In the genomic region with DNA sequence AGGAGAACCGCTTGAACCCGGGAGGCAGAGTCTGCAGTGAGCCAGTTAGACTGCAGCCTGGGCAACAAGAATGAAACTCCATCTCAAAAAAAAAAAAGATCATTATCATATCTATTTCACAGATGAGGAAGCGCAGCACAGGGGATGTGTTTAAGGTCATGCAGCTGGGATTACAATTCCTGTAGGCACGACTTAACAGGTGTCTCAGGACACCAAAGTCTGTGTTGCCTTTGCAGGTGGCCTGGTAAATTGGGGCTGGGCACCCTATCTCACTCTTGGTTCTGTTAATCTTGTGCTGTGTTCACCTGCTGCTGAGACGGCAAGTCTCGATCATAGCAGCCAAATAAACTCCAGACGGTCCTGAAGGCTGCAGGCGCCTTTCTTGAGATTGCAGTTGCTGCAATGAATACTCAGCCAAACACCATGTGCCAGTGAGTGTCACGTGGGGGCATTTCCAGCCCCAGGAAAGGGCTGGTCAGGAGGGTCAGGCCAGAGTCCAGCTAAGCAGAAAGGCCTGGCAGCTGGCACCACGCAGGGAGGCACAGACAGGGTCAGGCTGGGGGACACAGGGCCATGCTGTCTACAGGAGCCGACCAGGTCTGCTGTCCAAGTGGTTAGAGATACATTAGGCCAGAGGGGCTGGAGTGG, we compare ENCODE assay signal across 1 cellular context.
TF ChIP-seq lines count a peak whose summit lies in the region.

No MANE protein-coding gene starts in this region.

TF ChIP-seq in K562, 482 proteins besides CTCF, POLR2A, EP300 and RAD21 (continued from another document):
- TF ChIP-seq JUND (IDR thresholded peaks at IDR 0.05; ENCODE audit: borderline replicate concordance, low read depth, low read length) (no peak), JUND (tag; IDR thresholded peaks at IDR 0.05; ENCODE audit: borderline replicate concordance, low read depth, low read length) (no peak; the same call in 2 of the 3 replicates), CTBP1 (IDR thresholded peaks at IDR 0.05; ENCODE audit: borderline replicate concordance) (peak; percentile 72; the same call in 1 of the 2 replicates), MED1 (CRISPR knock-in tag; IDR thresholded peaks at IDR 0.05; ENCODE audit: borderline replicate concordance) (no peak), TOE1 (IDR thresholded peaks at IDR 0.05; ENCODE audit: borderline replicate concordance) (no peak), TOE1 (CRISPR knock-in tag; IDR thresholded peaks at IDR 0.05; ENCODE audit: borderline replicate concordance, low read depth) (no peak), CBFA2T2 (conservative IDR thresholded peaks at IDR 0.05) (0 out of 2 replicates have a peak, but pooled peaks have one; percentile 2), DPF2 (IDR thresholded peaks at IDR 0.05) (no peak), TEAD1 (CRISPR knock-in tag; IDR thresholded peaks at IDR 0.05) (no peak), RBM14 (IDR thresholded peaks at IDR 0.05; ENCODE audit: borderline replicate concordance, insufficient read depth, low read depth, low read length) (no peak), ZNF583 (CRISPR knock-in tag; IDR thresholded peaks at IDR 0.05) (no peak), ZNF217 (CRISPR knock-in tag; IDR thresholded peaks at IDR 0.05) (0 out of 2 replicates have a peak, but pooled peaks have one; percentile 68), RBFOX2 (IDR thresholded peaks at IDR 0.05; ENCODE audit: low read depth, low read length) (peak; percentile 19; the same call in 1 of the 2 replicates), HDAC6 (IDR thresholded peaks at IDR 0.05; ENCODE audit: low read depth, low read length) (no peak), SMAD4 (CRISPR knock-in tag; conservative IDR thresholded peaks at IDR 0.05) (peak; percentile 52; the same call in 1 of the 2 replicates), ZKSCAN3 (CRISPR knock-in tag; IDR thresholded peaks at IDR 0.05) (no peak), WHSC1 (IDR thresholded peaks at IDR 0.05; ENCODE audit: low read length) (peak; percentile 34), CBFA2T3 (IDR thresholded peaks at IDR 0.05) (0 out of 2 replicates have a peak, but pooled peaks have one; percentile 17), ELF1 (tag; IDR thresholded peaks at IDR 0.05) (no peak), CBX5 (IDR thresholded peaks at IDR 0.05; ENCODE audit: borderline replicate concordance, low read depth) (no peak), PHF20 (IDR thresholded peaks at IDR 0.05; ENCODE audit: partially characterized antibody) (no peak), NFIC (IDR thresholded peaks at IDR 0.05) (no peak), ZNF143 (CRISPR knock-in tag; IDR thresholded peaks at IDR 0.05) (no peak), FOSL1 (tag; conservative IDR thresholded peaks at IDR 0.05) (no peak), NCOA1 (IDR thresholded peaks at IDR 0.05; ENCODE audit: low read depth) (no peak), PHB (CRISPR knock-in tag; IDR thresholded peaks at IDR 0.05) (no peak), RAD51 (IDR thresholded peaks at IDR 0.05; ENCODE audit: borderline replicate concordance, low read depth) (0 out of 2 replicates have a peak, but pooled peaks have one; percentile 11), HSF4 (CRISPR knock-in tag; IDR thresholded peaks at IDR 0.05; ENCODE audit: borderline replicate concordance) (no peak), CCAR2 (IDR thresholded peaks at IDR 0.05; ENCODE audit: low read depth, low read length) (no peak), GATA2 (CRISPR knock-in tag; IDR thresholded peaks at IDR 0.05) (no peak), SMARCE1 (IDR thresholded peaks at IDR 0.05) (peak; percentile 25; the same call in 1 of the 2 replicates), MECOM (CRISPR knock-in tag; IDR thresholded peaks at IDR 0.05) (no peak), SRSF9 (IDR thresholded peaks at IDR 0.05; ENCODE audit: borderline replicate concordance, low read depth, low read length) (no peak), CXXC5 (CRISPR knock-in tag; IDR thresholded peaks at IDR 0.05) (peak; percentile 30; the same call in 1 of the 2 replicates)
- TF ChIP-seq, protein P1, sequence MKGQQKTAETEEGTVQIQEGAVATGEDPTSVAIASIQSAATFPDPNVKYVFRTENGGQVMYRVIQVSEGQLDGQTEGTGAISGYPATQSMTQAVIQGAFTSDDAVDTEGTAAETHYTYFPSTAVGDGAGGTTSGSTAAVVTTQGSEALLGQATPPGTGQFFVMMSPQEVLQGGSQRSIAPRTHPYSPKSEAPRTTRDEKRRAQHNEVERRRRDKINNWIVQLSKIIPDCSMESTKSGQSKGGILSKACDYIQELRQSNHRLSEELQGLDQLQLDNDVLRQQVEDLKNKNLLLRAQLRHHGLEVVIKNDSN (CRISPR knock-in tag; IDR thresholded peaks at IDR 0.05) = peak; percentile 68
- TF ChIP-seq, protein P2, sequence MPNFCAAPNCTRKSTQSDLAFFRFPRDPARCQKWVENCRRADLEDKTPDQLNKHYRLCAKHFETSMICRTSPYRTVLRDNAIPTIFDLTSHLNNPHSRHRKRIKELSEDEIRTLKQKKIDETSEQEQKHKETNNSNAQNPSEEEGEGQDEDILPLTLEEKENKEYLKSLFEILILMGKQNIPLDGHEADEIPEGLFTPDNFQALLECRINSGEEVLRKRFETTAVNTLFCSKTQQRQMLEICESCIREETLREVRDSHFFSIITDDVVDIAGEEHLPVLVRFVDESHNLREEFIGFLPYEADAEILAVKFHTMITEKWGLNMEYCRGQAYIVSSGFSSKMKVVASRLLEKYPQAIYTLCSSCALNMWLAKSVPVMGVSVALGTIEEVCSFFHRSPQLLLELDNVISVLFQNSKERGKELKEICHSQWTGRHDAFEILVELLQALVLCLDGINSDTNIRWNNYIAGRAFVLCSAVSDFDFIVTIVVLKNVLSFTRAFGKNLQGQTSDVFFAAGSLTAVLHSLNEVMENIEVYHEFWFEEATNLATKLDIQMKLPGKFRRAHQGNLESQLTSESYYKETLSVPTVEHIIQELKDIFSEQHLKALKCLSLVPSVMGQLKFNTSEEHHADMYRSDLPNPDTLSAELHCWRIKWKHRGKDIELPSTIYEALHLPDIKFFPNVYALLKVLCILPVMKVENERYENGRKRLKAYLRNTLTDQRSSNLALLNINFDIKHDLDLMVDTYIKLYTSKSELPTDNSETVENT (CRISPR knock-in tag; IDR thresholded peaks at IDR 0.05) = 0 out of 2 replicates have a peak, but pooled peaks have one; percentile 5
- TF ChIP-seq, protein P3, sequence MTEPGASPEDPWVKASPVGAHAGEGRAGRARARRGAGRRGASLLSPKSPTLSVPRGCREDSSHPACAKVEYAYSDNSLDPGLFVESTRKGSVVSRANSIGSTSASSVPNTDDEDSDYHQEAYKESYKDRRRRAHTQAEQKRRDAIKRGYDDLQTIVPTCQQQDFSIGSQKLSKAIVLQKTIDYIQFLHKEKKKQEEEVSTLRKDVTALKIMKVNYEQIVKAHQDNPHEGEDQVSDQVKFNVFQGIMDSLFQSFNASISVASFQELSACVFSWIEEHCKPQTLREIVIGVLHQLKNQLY (CRISPR knock-in tag; conservative IDR thresholded peaks at IDR 0.05) = no peak
- TF ChIP-seq, protein P4, sequence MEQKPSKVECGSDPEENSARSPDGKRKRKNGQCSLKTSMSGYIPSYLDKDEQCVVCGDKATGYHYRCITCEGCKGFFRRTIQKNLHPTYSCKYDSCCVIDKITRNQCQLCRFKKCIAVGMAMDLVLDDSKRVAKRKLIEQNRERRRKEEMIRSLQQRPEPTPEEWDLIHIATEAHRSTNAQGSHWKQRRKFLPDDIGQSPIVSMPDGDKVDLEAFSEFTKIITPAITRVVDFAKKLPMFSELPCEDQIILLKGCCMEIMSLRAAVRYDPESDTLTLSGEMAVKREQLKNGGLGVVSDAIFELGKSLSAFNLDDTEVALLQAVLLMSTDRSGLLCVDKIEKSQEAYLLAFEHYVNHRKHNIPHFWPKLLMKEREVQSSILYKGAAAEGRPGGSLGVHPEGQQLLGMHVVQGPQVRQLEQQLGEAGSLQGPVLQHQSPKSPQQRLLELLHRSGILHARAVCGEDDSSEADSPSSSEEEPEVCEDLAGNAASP (IDR thresholded peaks at IDR 0.05) = no peak
- TF ChIP-seq, protein P5, sequence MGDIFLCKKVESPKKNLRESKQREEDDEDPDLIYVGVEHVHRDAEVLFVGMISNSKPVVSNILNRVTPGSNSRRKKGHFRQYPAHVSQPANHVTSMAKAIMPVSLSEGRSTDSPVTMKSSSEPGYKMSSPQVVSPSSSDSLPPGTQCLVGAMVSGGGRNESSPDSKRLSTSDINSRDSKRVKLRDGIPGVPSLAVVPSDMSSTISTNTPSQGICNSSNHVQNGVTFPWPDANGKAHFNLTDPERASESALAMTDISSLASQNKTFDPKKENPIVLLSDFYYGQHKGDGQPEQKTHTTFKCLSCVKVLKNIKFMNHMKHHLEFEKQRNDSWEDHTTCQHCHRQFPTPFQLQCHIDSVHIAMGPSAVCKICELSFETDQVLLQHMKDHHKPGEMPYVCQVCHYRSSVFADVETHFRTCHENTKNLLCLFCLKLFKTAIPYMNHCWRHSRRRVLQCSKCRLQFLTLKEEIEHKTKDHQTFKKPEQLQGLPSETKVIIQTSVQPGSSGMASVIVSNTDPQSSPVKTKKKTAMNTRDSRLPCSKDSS (IDR thresholded peaks at IDR 0.05; ENCODE audit: low read depth, partially characterized antibody) = no peak
- TF ChIP-seq, protein P6, sequence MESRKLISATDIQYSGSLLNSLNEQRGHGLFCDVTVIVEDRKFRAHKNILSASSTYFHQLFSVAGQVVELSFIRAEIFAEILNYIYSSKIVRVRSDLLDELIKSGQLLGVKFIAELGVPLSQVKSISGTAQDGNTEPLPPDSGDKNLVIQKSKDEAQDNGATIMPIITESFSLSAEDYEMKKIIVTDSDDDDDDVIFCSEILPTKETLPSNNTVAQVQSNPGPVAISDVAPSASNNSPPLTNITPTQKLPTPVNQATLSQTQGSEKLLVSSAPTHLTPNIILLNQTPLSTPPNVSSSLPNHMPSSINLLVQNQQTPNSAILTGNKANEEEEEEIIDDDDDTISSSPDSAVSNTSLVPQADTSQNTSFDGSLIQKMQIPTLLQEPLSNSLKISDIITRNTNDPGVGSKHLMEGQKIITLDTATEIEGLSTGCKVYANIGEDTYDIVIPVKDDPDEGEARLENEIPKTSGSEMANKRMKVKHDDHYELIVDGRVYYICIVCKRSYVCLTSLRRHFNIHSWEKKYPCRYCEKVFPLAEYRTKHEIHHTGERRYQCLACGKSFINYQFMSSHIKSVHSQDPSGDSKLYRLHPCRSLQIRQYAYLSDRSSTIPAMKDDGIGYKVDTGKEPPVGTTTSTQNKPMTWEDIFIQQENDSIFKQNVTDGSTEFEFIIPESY (CRISPR knock-in tag; IDR thresholded peaks at IDR 0.05) = 0 out of 2 replicates have a peak, but pooled peaks have one; percentile 56
- TF ChIP-seq, protein P7, sequence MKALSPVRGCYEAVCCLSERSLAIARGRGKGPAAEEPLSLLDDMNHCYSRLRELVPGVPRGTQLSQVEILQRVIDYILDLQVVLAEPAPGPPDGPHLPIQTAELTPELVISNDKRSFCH (CRISPR knock-in tag; IDR thresholded peaks at IDR 0.05) = no peak
- TF ChIP-seq, protein P7 (tag; IDR thresholded peaks at IDR 0.05) = 0 out of 2 replicates have a peak, but pooled peaks have one; percentile 53
